ENCODE assay signal across 21 cellular contexts in the genomic region with DNA sequence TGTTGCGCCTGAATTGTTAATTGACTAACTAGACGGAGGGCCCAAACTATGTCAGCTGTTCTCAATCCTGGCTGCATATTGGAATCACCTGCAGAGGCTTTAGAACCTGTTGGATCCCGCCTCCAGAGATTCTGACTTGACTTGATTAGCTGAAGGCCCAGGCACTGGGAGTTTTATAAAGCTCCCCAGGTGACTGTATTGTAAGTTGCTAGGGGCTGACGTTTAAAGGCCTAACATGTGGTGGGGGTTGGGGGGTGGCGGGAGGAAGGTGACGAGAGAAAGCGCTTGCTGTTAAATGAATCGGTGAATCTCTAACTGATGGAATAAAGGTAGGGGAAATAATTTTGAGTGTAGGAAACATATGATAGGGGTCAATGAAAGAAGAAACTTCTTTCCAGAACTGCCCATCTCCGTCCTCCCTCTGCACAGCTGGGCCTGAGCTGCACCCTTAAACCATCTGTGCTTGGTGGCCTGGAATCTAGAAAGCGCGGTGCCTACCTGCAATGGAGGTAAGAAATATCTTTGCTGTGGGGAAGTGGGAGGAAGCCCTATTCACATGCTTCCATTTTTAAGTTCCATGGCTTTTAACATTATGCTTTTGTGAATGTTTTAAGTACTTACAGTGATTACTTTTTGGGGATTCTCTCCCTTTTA.
DNase-seq lines count a peak whose midpoint lies in the region; ATAC-seq and TF ChIP-seq lines count a peak whose summit lies in the region.
"Had no signal": no experiment of that assay in that cellular context is flagged by ENCODE, and none has a peak within 500 bp of the region (broad histone marks: within the 10 kb centered on the region; RNA-seq: fewer than 3 reads in every experiment).

No MANE protein-coding gene starts in this region.

- H3K9me3 ChIP-seq in iPS DF 6.9 (ENCODE audit: control insufficient read depth, insufficient read depth, low read length) = no peaks in the 10 kb centered on the region

- TF ChIP-seq CTCF in GM23338 (conservative IDR thresholded peaks at IDR 0.05; ENCODE audit: low read depth in 2 of 2) (no peak), nephron progenitor cell (IDR thresholded peaks at IDR 0.05) (no peak), GM13976 (IDR thresholded peaks at IDR 0.05; ENCODE audit: borderline replicate concordance, control extremely low read depth, extremely low read depth, insufficient read depth, missing control alignments) (no peak)

- H3K9me3 Mint-ChIP-seq in GM23338 (peaks cover 14% of the 10 kb centered on the region), nephron progenitor cell (peaks cover 4% of the 10 kb centered on the region)

- H3K4me2 ChIP-seq in GM23338 = peak overlapping the region; percentile 47

- in situ Hi-C loops in GM13976 (cut with MboI; ENCODE audit: low sequenced_read_pairs, unreplicated experiment) = no loop called here

- H3F3A ChIP-seq in GM23338 (replicated peaks; ENCODE audit: low read depth) = no peaks in the 10 kb centered on the region

- H3K4me3 ChIP-seq in GM23338 (peak overlapping the region; percentile 2), iPS DF 6.9 (ENCODE audit: low read length) (no peak overlapping the region)

- H3K4me3 Mint-ChIP-seq in GM23338 (peak overlapping the region; percentile 72), nephron progenitor cell (no peak overlapping the region)
- H3K4me3 Mint-ChIP-seq: CD14-positive monocyte had no signal

- no peak overlapping the region; the same call in 1 of the 2 replicates for H3K27ac ChIP-seq in GM23338 (ENCODE audit: low read depth)
- no peak overlapping the region for H3K27ac ChIP-seq in iPS DF 6.9 (ENCODE audit: low read length)

- peak; percentile 99 for ATAC-seq in GM23338
- ATAC-seq: Right ventricle myocardium inferior had no signal

- H3K4me1 ChIP-seq in GM23338 (ENCODE audit: insufficient read depth) = peaks cover 10% of the 10 kb centered on the region
- peaks cover 2% of the 10 kb centered on the region; the same call in 1 of the 2 replicates for H3K4me1 ChIP-seq in iPS DF 6.9 (ENCODE audit: control insufficient read depth, insufficient read depth, low read length)

- H3K36me3 ChIP-seq in GM23338 (ENCODE audit: insufficient read depth) (no peaks in the 10 kb centered on the region), iPS DF 6.9 (ENCODE audit: control insufficient read depth, insufficient read depth, low read length) (no peaks in the 10 kb centered on the region)

- H3K36me3 Mint-ChIP-seq in GM23338 (ENCODE audit: low read depth) (peaks cover 16% of the 10 kb centered on the region; the same call in 2 of the 3 replicates), nephron progenitor cell (ENCODE audit: low read depth) (no peaks in the 10 kb centered on the region)
- H3K36me3 Mint-ChIP-seq: CD14-positive monocyte had no signal

- H3K27me3 ChIP-seq in GM23338 (ENCODE audit: insufficient read depth) (no peaks in the 10 kb centered on the region), iPS DF 6.9 (ENCODE audit: control insufficient read depth, insufficient read depth, low read length) (no peaks in the 10 kb centered on the region)

- H4K20me1 ChIP-seq in GM23338 (replicated peaks; ENCODE audit: insufficient read depth) = no peaks in the 10 kb centered on the region

- no peaks in the 10 kb centered on the region for H3K79me2 ChIP-seq in GM23338 (replicated peaks; ENCODE audit: insufficient read depth)

- DNase-seq in GM23338 (ENCODE audit: low spot score) = peak; percentile 80
- peak; percentile 94 for DNase-seq in NCI-H526 treated with DMSO at 0.1 percent for 48 hours (lab: John Stamatoyannopoulos, UW)
- DNase-seq in iPS DF 6.9 (ENCODE audit: low read depth, low spot score) = peak; percentile 22
- no peak for DNase-seq in nephron progenitor cell
- no peak for DNase-seq in ecto neural progenitor cell (ENCODE audit: low spot score)
- DNase-seq in occipital lobe (lab: John Stamatoyannopoulos, UW) = no peak
- no peak for DNase-seq in GM13976 (ENCODE audit: low spot score)
- no peak for DNase-seq in pons (ENCODE audit: low spot score)
- DNase-seq: 8988T, DMS 273 treated with DMSO at 0.1 percent for 48 hours, DND-41, IMR-90, Karpas-422, NCI-H1092, NCI-H1436 treated with DMSO at 0.1 percent for 48 hours, NCI-H2029, NCI-H2171 treated with DMSO at 0.1 percent for 48 hours, NCI-H446, NCI-H748 treated with DMSO at 0.1 percent for 48 hours had no signal

- H3K27ac Mint-ChIP-seq in GM23338 (peak overlapping the region; percentile 93), nephron progenitor cell (peak overlapping the region; percentile 31)
- H3K27ac Mint-ChIP-seq: CD14-positive monocyte had no signal

- H2AFZ ChIP-seq in GM23338 = peak overlapping the region; percentile 19

- H3K27me3 Mint-ChIP-seq in GM23338 (ENCODE audit: insufficient read depth, low read depth, poor library complexity) (peaks cover 2% of the 10 kb centered on the region), nephron progenitor cell (ENCODE audit: low read depth, poor library complexity) (peaks cover 5% of the 10 kb centered on the region)

- no CpG with 5 or more reads among the region's 11 CpGs for WGBS in iPS DF 6.9 (ENCODE audit: insufficient coverage, insufficient read length)

- no peaks in the 10 kb centered on the region for H3K9me2 ChIP-seq in GM23338 (ENCODE audit: insufficient read depth)

- H3K4me1 Mint-ChIP-seq in GM23338 (peaks cover 28% of the 10 kb centered on the region), nephron progenitor cell (no peaks in the 10 kb centered on the region)
- H3K4me1 Mint-ChIP-seq: CD14-positive monocyte had no signal

TF ChIP-seq in GM23338, 12 proteins besides CTCF, POLR2A, EP300 and RAD21 (continues in another document):
- TF ChIP-seq ETS1 (IDR thresholded peaks at IDR 0.05) (no peak), CREB1 (CRISPR knock-in tag; IDR thresholded peaks at IDR 0.05; ENCODE audit: low read depth) (peak; percentile 57; the same call in 1 of the 2 replicates), NANOG (IDR thresholded peaks at IDR 0.05; ENCODE audit: borderline replicate concordance) (no peak)

Comparison
In these comparisons a context has a peak if more than half of its experiments do, and no peak if none do; other contexts are left out.
1. DNase-seq: peak in GM23338 (single experiment), NCI-H526 treated with DMSO at 0.1 percent for 48 hours (single experiment) and iPS DF 6.9 (single experiment); none in nephron progenitor cell (single experiment), ecto neural progenitor cell (single experiment), occipital lobe (single experiment), GM13976 (single experiment) and pons (single experiment).